Comparison of ENCODE assay signal across 14 cellular contexts in genomic region chr3:94028093-94028837, GRCh38. TPM values are rescaled to one million over a fixed set of nuclear protein-coding genes. Genes with fewer than 3 reads are reported as not detected.
DNase-seq lines count a peak whose midpoint lies in the region; ATAC-seq and TF ChIP-seq lines count a peak whose summit lies in the region.
"Had no signal": no experiment of that assay in that cellular context is flagged by ENCODE, and none has a peak within 500 bp of the region (broad histone marks: within the 10 kb centered on the region; RNA-seq: fewer than 3 reads in every experiment).

TSS of gene STX19 (minus strand) at chr3:94028597. CDS start at chr3:94015269, 13,328 bp downstream.

- ATAC-seq in lung (ENCODE audit: insufficient read depth, low FRiP score): no peak
- no peak for ATAC-seq in HG02642 (IDR thresholded peaks at IDR 0.05; ENCODE audit: poor library complexity, unreplicated experiment)
- ATAC-seq in GM19351 (IDR thresholded peaks at IDR 0.05; ENCODE audit: unreplicated experiment): no peak
- ATAC-seq: GM12878; natural killer cell treated with Interleukin-12 subunit alpha and Interleukin-12 subunit beta and Interleukin-15 and Interleukin-18, amount 100 ng/mL, for 72 hours had no signal

- no peak within 1 kb of the TSS for H3K4me3 ChIP-seq in lung
- H3K4me3 ChIP-seq: GM12878 had no signal

- WGBS in lung, 2 donors: 56 to 78% methylated on average over 8 of the region's 8 CpGs

- DNase-seq in NCI-H1105 (lab: John Stamatoyannopoulos, UW) (peak; percentile 14), lung (ENCODE audit: low spot score) (peak; percentile 39), cerebellar nuclear complex (lab: John Stamatoyannopoulos, UW) (no peak), GM19240 (ENCODE audit: insufficient read length, low spot score) (no peak)
- DNase-seq: activated naive CD8-positive, alpha-beta T cell treated with anti-CD3 and anti-CD28 coated beads for 36 hours; H9; IMR-90 had no signal

- TF ChIP-seq CTCF in 22Rv1 (IDR thresholded peaks at IDR 0.05) (no peak), VCaP (conservative IDR thresholded peaks at IDR 0.05) (no peak), lung (IDR thresholded peaks at IDR 0.05; ENCODE audit: control extremely low read depth, extremely low read depth) (no peak)

- no peaks in the 10 kb centered on the region for H3K4me1 ChIP-seq in lung (ENCODE audit: control insufficient read depth in 2 of 2, insufficient read depth in 2 of 2, low read length in 2 of 2)

- H3K27ac ChIP-seq in 22Rv1 (peak within 1 kb of the TSS; percentile 69), VCaP (peak within 1 kb of the TSS; percentile 84), lung (ENCODE audit: low read depth in 1 of 2, low read length in 1 of 2) (no peak within 1 kb of the TSS)

- no peaks in the 10 kb centered on the region for H3K36me3 ChIP-seq in lung (ENCODE audit: control insufficient read depth in 2 of 2, insufficient read depth in 2 of 2, low read length in 2 of 2)

- H3K9me3 ChIP-seq in lung (ENCODE audit: control insufficient read depth in 2 of 2, insufficient read depth in 1 of 2, low read length in 1 of 2): no peaks in the 10 kb centered on the region

- no peaks in the 10 kb centered on the region for H3K27me3 ChIP-seq in lung (ENCODE audit: control insufficient read depth, insufficient read depth)

RNA-seq across cellular contexts. Expression of gene STX19, which starts in this region (rescaled TPM):
- 1 to 10 TPM; 1.6 to 8.0 TPM for total RNA-seq in lung
- polyA plus RNA-seq in lung: 10 to 100 TPM in 1 of 2 donors, 1 to 10 TPM in 1; 2.1 to 11.3 TPM
- total RNA-seq: activated CD8-positive, alpha-beta memory T cell treated with anti-CD3 and anti-CD28 coated beads for 36 hours; activated naive CD8-positive, alpha-beta T cell treated with anti-CD3 and anti-CD28 coated beads for 36 hours; GM12878; H9; IMR-90; natural killer cell treated with Interleukin-12 subunit alpha and Interleukin-12 subunit beta and Interleukin-15 and Interleukin-18, amount 100 ng/mL, for 72 hours had no signal
- polyA plus RNA-seq: IMR-90 had no signal

Comparison
In these comparisons a context has a peak if more than half of its experiments do, and no peak if none do; other contexts are left out.
1. H3K27ac ChIP-seq: peak in 22Rv1 (single experiment) and VCaP (single experiment); none in lung (0 of 2).
2. DNase-seq: peak in NCI-H1105 (single experiment) and lung (single experiment); none in cerebellar nuclear complex (0 of 2) and GM19240 (single experiment).